Comparison of ENCODE assay signal across 1 cellular context in the genomic region with DNA sequence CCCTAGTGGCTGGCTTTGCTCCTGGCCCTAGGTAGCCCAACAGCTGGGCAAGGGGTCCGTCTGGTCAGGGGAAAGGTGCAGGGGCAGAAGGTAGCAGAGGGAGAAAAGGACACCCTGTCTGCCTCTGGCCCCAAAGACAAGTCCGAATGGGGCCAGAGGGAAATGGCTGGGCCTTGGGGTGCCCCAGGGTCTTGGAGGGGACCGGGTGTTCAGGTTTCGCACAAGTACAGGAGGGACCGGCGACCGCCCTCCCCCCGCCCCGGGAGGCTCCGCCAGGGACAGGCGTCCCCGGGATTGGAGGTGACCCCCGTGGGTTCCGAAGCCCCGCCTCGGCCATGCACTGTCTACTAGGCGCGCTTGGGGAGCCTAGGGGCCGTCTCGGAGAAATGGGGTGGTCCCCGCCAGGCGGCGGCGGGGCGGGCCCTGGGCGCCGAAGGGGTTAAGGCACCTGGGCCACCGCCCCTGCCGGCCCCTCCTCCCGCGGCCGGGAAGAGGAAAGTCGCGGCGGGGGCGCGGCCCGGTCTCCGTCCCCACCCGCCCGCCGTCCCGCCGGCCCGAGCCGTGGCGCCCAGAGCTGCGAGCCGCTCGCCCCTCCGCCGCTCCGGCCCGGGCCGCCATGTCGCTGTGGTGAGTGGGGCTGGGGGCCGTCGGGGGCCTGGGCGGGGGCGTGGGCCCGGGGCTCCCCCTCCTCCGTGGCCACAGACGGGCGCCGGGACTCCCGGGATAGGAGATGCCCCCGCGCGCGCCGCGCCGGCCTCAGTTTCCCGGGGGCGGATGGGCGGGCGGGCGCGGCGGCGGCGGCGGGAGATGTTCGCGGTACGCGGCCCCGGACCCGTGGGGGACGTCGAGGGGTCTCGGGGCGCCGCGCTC.
A peak's percentile ranks its signal among the peaks of the same experiment; 100 is the strongest.
TF ChIP-seq lines count a peak whose summit lies in the region.

A gene with protein sequence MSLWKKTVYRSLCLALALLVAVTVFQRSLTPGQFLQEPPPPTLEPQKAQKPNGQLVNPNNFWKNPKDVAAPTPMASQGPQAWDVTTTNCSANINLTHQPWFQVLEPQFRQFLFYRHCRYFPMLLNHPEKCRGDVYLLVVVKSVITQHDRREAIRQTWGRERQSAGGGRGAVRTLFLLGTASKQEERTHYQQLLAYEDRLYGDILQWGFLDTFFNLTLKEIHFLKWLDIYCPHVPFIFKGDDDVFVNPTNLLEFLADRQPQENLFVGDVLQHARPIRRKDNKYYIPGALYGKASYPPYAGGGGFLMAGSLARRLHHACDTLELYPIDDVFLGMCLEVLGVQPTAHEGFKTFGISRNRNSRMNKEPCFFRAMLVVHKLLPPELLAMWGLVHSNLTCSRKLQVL (plus strand): TSS at position 523 of the 870 bp plus-strand sequence. CDS start 94 bp downstream, at position 617.

TF ChIP-seq in H1, 55 proteins besides CTCF, POLR2A, EP300 and RAD21:
- TF ChIP-seq PHF8 (conservative IDR thresholded peaks at IDR 0.05; ENCODE audit: low read depth, low read length) (no peak), GABPA (IDR thresholded peaks at IDR 0.05; ENCODE audit: borderline replicate concordance, insufficient read depth, low read length) (0 out of 2 replicates have a peak, but pooled peaks have one; percentile 27), MAFK (IDR thresholded peaks at IDR 0.05; ENCODE audit: low read depth, low read length) (no peak), POU5F1 (IDR thresholded peaks at IDR 0.05; ENCODE audit: low read depth, low read length) (no peak), RBBP5 (IDR thresholded peaks at IDR 0.05; ENCODE audit: borderline replicate concordance, low read depth, low read length) (0 out of 2 replicates have a peak, but pooled peaks have one; percentile 21), CREB1 (IDR thresholded peaks at IDR 0.05) (no peak), ASH2L (IDR thresholded peaks at IDR 0.05; ENCODE audit: low read length) (peak; percentile 25), FOSL1 (IDR thresholded peaks at IDR 0.05; ENCODE audit: insufficient read depth, low read depth, low read length) (no peak), KDM4A (IDR thresholded peaks at IDR 0.05; ENCODE audit: low read depth, low read length, severe bottlenecking) (peak; percentile 59), BACH1 (IDR thresholded peaks at IDR 0.05; ENCODE audit: low read length) (no peak)
- TF ChIP-seq, protein P1, sequence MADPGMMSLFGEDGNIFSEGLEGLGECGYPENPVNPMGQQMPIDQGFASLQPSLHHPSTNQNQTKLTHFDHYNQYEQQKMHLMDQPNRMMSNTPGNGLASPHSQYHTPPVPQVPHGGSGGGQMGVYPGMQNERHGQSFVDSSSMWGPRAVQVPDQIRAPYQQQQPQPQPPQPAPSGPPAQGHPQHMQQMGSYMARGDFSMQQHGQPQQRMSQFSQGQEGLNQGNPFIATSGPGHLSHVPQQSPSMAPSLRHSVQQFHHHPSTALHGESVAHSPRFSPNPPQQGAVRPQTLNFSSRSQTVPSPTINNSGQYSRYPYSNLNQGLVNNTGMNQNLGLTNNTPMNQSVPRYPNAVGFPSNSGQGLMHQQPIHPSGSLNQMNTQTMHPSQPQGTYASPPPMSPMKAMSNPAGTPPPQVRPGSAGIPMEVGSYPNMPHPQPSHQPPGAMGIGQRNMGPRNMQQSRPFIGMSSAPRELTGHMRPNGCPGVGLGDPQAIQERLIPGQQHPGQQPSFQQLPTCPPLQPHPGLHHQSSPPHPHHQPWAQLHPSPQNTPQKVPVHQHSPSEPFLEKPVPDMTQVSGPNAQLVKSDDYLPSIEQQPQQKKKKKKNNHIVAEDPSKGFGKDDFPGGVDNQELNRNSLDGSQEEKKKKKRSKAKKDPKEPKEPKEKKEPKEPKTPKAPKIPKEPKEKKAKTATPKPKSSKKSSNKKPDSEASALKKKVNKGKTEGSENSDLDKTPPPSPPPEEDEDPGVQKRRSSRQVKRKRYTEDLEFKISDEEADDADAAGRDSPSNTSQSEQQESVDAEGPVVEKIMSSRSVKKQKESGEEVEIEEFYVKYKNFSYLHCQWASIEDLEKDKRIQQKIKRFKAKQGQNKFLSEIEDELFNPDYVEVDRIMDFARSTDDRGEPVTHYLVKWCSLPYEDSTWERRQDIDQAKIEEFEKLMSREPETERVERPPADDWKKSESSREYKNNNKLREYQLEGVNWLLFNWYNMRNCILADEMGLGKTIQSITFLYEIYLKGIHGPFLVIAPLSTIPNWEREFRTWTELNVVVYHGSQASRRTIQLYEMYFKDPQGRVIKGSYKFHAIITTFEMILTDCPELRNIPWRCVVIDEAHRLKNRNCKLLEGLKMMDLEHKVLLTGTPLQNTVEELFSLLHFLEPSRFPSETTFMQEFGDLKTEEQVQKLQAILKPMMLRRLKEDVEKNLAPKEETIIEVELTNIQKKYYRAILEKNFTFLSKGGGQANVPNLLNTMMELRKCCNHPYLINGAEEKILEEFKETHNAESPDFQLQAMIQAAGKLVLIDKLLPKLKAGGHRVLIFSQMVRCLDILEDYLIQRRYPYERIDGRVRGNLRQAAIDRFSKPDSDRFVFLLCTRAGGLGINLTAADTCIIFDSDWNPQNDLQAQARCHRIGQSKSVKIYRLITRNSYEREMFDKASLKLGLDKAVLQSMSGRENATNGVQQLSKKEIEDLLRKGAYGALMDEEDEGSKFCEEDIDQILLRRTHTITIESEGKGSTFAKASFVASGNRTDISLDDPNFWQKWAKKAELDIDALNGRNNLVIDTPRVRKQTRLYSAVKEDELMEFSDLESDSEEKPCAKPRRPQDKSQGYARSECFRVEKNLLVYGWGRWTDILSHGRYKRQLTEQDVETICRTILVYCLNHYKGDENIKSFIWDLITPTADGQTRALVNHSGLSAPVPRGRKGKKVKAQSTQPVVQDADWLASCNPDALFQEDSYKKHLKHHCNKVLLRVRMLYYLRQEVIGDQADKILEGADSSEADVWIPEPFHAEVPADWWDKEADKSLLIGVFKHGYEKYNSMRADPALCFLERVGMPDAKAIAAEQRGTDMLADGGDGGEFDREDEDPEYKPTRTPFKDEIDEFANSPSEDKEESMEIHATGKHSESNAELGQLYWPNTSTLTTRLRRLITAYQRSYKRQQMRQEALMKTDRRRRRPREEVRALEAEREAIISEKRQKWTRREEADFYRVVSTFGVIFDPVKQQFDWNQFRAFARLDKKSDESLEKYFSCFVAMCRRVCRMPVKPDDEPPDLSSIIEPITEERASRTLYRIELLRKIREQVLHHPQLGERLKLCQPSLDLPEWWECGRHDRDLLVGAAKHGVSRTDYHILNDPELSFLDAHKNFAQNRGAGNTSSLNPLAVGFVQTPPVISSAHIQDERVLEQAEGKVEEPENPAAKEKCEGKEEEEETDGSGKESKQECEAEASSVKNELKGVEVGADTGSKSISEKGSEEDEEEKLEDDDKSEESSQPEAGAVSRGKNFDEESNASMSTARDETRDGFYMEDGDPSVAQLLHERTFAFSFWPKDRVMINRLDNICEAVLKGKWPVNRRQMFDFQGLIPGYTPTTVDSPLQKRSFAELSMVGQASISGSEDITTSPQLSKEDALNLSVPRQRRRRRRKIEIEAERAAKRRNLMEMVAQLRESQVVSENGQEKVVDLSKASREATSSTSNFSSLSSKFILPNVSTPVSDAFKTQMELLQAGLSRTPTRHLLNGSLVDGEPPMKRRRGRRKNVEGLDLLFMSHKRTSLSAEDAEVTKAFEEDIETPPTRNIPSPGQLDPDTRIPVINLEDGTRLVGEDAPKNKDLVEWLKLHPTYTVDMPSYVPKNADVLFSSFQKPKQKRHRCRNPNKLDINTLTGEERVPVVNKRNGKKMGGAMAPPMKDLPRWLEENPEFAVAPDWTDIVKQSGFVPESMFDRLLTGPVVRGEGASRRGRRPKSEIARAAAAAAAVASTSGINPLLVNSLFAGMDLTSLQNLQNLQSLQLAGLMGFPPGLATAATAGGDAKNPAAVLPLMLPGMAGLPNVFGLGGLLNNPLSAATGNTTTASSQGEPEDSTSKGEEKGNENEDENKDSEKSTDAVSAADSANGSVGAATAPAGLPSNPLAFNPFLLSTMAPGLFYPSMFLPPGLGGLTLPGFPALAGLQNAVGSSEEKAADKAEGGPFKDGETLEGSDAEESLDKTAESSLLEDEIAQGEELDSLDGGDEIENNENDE (IDR thresholded peaks at IDR 0.05; ENCODE audit: insufficient replicate concordance, low read length) = no peak
- TF ChIP-seq, protein P2, sequence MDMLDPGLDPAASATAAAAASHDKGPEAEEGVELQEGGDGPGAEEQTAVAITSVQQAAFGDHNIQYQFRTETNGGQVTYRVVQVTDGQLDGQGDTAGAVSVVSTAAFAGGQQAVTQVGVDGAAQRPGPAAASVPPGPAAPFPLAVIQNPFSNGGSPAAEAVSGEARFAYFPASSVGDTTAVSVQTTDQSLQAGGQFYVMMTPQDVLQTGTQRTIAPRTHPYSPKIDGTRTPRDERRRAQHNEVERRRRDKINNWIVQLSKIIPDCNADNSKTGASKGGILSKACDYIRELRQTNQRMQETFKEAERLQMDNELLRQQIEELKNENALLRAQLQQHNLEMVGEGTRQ (IDR thresholded peaks at IDR 0.05; ENCODE audit: low read length) = no peak
- TF ChIP-seq, protein P3, sequence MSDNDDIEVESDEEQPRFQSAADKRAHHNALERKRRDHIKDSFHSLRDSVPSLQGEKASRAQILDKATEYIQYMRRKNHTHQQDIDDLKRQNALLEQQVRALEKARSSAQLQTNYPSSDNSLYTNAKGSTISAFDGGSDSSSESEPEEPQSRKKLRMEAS (IDR thresholded peaks at IDR 0.05) = no peak
